20 cellular contexts compared by ENCODE assay signal in the genomic region with DNA sequence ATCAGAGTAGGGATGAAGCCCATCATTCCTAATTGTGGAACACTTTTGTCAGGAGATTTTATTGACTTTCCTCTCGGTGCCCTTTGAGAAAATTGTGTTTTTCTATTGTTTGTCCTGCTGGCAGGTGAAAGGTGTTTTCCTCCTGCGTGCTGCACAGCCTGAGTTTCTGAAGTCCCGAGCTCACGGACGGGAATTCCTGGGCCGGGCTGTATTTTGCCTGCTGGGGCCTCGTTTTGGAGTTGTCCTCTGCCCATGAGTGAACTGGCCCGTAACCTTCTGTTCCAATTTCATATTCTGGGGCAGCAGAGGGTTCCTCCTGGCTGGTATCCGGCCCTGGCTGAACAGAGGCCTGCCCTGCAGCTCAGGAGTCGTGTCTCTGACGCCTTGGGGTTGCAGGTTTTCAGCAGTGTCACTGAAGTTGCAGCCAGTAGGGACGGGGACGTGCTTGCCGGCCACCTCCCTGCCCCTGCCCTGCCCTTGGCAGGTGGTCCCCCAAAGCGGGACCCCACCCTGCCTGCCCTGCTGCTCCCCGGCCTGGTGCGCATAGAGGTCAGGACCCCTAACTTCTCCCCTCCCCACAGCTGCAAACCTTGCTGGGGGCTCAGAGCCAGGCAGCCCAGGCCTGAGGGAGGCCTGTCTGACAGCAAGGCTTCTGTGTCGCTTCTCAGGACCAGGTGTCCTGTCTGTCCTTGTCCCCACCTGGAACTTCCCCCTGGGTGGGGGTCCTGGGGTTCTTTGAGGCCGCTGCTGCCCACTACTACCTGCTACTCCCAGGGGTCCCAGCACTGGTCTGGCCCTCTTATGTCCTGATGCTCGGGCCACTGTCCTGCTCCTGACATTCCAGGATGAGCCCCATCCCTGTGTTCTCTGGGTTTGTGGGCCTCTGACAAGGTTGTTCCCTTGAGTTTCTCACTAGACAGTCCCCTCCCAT. TPM values are rescaled to one million over a fixed set of nuclear protein-coding genes. Genes with fewer than 3 reads are reported as not detected.
A peak's percentile ranks its signal among the peaks of the same experiment; 100 is the strongest.
DNase-seq lines count a peak whose midpoint lies in the region; ATAC-seq and TF ChIP-seq lines count a peak whose summit lies in the region.
"Had no signal": no experiment of that assay in that cellular context is flagged by ENCODE, and none has a peak within 500 bp of the region (broad histone marks: within the 10 kb centered on the region; RNA-seq: fewer than 3 reads in every experiment).

No MANE protein-coding gene starts in this region.

- H3K4me3 ChIP-seq in Loucy (ENCODE audit: low read length, poor library complexity, severe bottlenecking) (no peak overlapping the region), esophagus muscularis mucosa (no peak overlapping the region), lower lobe of right lung (no peak overlapping the region), stomach (no peak overlapping the region)
- H3K4me3 ChIP-seq: GM23248, left lung, MG63, ovary had no signal

- no peaks in the 10 kb centered on the region for H3K79me2 ChIP-seq in Loucy (ENCODE audit: insufficient read depth, low read length)

- TF ChIP-seq EP300 in esophagus muscularis mucosa (IDR thresholded peaks at IDR 0.05) (no peak), stomach (IDR thresholded peaks at IDR 0.05) (no peak)

- H3F3A ChIP-seq in Loucy (ENCODE audit: low read depth): no peaks in the 10 kb centered on the region

- H3K9me3 ChIP-seq in Loucy (ENCODE audit: insufficient read depth, low read depth, low read length): no peaks in the 10 kb centered on the region
- no peaks in the 10 kb centered on the region for H3K9me3 ChIP-seq in esophagus muscularis mucosa
- H3K9me3 ChIP-seq in lower lobe of right lung: no peaks in the 10 kb centered on the region
- no peaks in the 10 kb centered on the region for H3K9me3 ChIP-seq in stomach
- H3K9me3 ChIP-seq: Caco-2, left lung, MG63, ovary had no signal

- no peaks in the 10 kb centered on the region for H3K27me3 ChIP-seq in Loucy (ENCODE audit: insufficient read depth, low read length, poor library complexity, severe bottlenecking)
- H3K27me3 ChIP-seq in esophagus muscularis mucosa: no peaks in the 10 kb centered on the region
- no peaks in the 10 kb centered on the region for H3K27me3 ChIP-seq in lower lobe of right lung (ENCODE audit: low read depth)
- H3K27me3 ChIP-seq in stomach: peaks cover 0 to 7% (median 0%) of the 10 kb centered on the region in 3 donors
- H3K27me3 ChIP-seq: left lung, MG63, ovary had no signal

- H3K4me1 ChIP-seq in Loucy (ENCODE audit: insufficient read depth, low read length, poor library complexity, severe bottlenecking) (no peaks in the 10 kb centered on the region), esophagus muscularis mucosa (peaks cover 36 to 97% (median 91%) of the 10 kb centered on the region in 4 donors), lower lobe of right lung (peaks cover 6% of the 10 kb centered on the region), stomach (peaks cover 0 to 84% (median 31%) of the 10 kb centered on the region in 4 donors)
- H3K4me1 ChIP-seq: Caco-2 had no signal

- H3K36me3 ChIP-seq in Loucy (ENCODE audit: insufficient read depth, low read length) (no peaks in the 10 kb centered on the region), esophagus muscularis mucosa (no peaks in the 10 kb centered on the region), lower lobe of right lung (no peaks in the 10 kb centered on the region), stomach (no peaks in the 10 kb centered on the region)
- H3K36me3 ChIP-seq: left lung, MG63, ovary had no signal

- no peak overlapping the region for H3K4me2 ChIP-seq in Loucy (ENCODE audit: low read depth, low read length, poor library complexity, severe bottlenecking)

- no peak for ATAC-seq in lower lobe of right lung
- ATAC-seq: left lung had no signal

- WGBS in esophagus muscularis mucosa: 74% methylated on average over 15 of the region's 20 CpGs
- WGBS in stomach, 5 donors: 55 to 68% (median 58%) methylated on average over 5 to 20 of the region's 20 CpGs

- no peak for DNase-seq in esophagus muscularis mucosa (ENCODE audit: extremely low spot score)
- DNase-seq in lower lobe of right lung: peak; percentile 30
- DNase-seq in stomach: no peak
- DNase-seq in NCI-H1436 (lab: John Stamatoyannopoulos, UW): no peak
- no peak for DNase-seq in germinal center (ENCODE audit: low spot score)
- DNase-seq in AG08396 (ENCODE audit: low spot score): no peak
- DNase-seq: activated CD4-positive, alpha-beta T cell treated with anti-CD3 and anti-CD28 coated beads, Interleukin-2, amount 50 U/mL, for 4 hours; activated T-cell treated with anti-CD3 and anti-CD28 coated beads for 4 hours; amniotic stem cell; Caco-2; effector CD4-positive, alpha-beta T cell; GM23248; MG63; NCI-H187; NCI-H446; stimulated activated CD4-positive, alpha-beta T cell treated with anti-CD3 and anti-CD28 coated beads, Interleukin-1b, Interleukin-23, amount 100 ng/mL, for 48 hours; stimulated activated naive CD4-positive, alpha-beta T cell treated with Interleukin-2 at 50 U/mL for 16 hours had no signal

- no peaks in the 10 kb centered on the region for H3K9me2 ChIP-seq in Loucy (replicated peaks; ENCODE audit: low read depth, low read length)

- no peak for TF ChIP-seq CTCF in Loucy (conservative IDR thresholded peaks at IDR 0.05; ENCODE audit: low read length)
- TF ChIP-seq CTCF in esophagus muscularis mucosa (IDR thresholded peaks at IDR 0.05): no peak
- TF ChIP-seq CTCF in lower lobe of right lung (IDR thresholded peaks at IDR 0.05): no peak
- TF ChIP-seq CTCF in stomach (IDR thresholded peaks at IDR 0.05): no peak

- H3K9ac ChIP-seq in Loucy (ENCODE audit: low read depth, low read length, poor library complexity, severe bottlenecking): peak overlapping the region; percentile 37
- H3K9ac ChIP-seq: GM23248 had no signal

- H4K20me1 ChIP-seq in Loucy (ENCODE audit: insufficient read depth, low read length, poor library complexity, severe bottlenecking): no peaks in the 10 kb centered on the region

- intact Hi-C loops in esophagus muscularis mucosa (cut with DNase I): no loop called here
- intact Hi-C loops in lower lobe of right lung (cut with DNase I): no loop called here
- intact Hi-C loops in stomach (cut with DNase I; ENCODE audit: low total_unique reads): no loop called here

- H3K27ac ChIP-seq in esophagus muscularis mucosa (replicated peaks in 1 of 4): peak overlapping the region; percentile 83 to 95 (median 92)
- no peak overlapping the region for H3K27ac ChIP-seq in lower lobe of right lung
- H3K27ac ChIP-seq in stomach: peak overlapping the region in 4 of 5 donors; percentile 32 to 86 (median 72)
- H3K27ac ChIP-seq: GM23248, left lung, ovary had no signal

- no peak for TF ChIP-seq POLR2A in esophagus muscularis mucosa (IDR thresholded peaks at IDR 0.05; ENCODE audit: low read depth)
- TF ChIP-seq POLR2A in stomach (IDR thresholded peaks at IDR 0.05): no peak

- H2AFZ ChIP-seq in Loucy (ENCODE audit: low read length): no peak overlapping the region
- H2AFZ ChIP-seq: GM23248 had no signal

RNA-seq across cellular contexts. Expression of gene SLX9, which starts 49.0 kb away (rescaled TPM):
- total RNA-seq in esophagus muscularis mucosa (10 to 100 TPM; 20.8 to 59.3 (median 27.6) TPM), lower lobe of right lung (15.7 TPM), stomach (10 to 100 TPM in 3 of 5 donors, 1 to 10 TPM in 2; 5.4 to 83.4 (median 13.4) TPM)
- polyA plus RNA-seq in stomach: 10 to 100 TPM; 19.9 to 37.0 (median 24.4) TPM
